1 cellular context compared by ENCODE assay signal in the genomic region with DNA sequence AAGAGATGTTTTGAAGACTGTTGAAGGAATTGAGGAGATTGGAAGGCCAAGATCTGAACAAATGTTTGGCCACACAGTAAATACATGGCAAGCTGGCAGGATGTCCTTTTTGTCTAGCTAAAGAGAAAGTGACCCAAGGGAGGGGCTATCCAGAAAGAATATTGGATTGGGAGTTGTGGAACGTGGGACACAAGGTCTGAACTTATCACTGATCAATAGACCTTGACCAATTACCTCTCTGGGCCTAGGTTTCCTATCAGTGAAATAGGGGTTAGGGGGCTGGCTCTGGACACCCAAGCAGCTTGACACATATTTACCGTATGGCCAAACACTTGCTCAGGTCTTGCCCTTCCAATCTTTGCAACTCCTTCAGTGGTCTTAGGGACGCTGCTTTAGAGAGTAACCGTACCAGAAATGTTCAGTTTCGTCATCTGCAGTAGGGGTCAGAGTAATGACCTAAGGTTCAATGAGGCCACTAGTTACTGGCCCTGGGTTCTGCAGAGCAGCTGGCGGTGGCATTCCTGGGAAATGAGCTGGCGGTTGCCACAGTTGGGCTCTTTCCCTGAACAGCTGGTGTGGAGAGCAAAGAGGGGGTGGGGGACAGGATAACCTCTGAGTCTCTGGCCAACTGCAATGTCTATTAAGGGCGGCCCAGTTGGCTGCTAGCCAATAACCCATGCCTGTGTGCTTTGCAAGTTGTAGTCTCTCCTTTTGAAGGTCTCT.
TF ChIP-seq lines count a peak whose summit lies in the region.

No MANE protein-coding gene starts in this region.

TF ChIP-seq in K562, 482 proteins besides CTCF, POLR2A, EP300 and RAD21 (continued from another document and continues in another):
- TF ChIP-seq JUND (IDR thresholded peaks at IDR 0.05; ENCODE audit: borderline replicate concordance, low read depth, low read length) (peak; percentile 13; the same call in 1 of the 2 replicates), JUND (tag; IDR thresholded peaks at IDR 0.05; ENCODE audit: borderline replicate concordance, low read depth, low read length) (no peak), ZNF699 (CRISPR knock-in tag; IDR thresholded peaks at IDR 0.05; ENCODE audit: insufficient replicate concordance) (no peak), SIX5 (IDR thresholded peaks at IDR 0.05; ENCODE audit: borderline replicate concordance in 1 of 2, insufficient read depth in 1 of 2, low read depth in 1 of 2, low read length in 2 of 2) (no peak), FIP1L1 (IDR thresholded peaks at IDR 0.05; ENCODE audit: low read depth, low read length, poor library complexity, severe bottlenecking) (no peak), ZNF41 (CRISPR knock-in tag; conservative IDR thresholded peaks at IDR 0.05) (no peak), ERF (CRISPR knock-in tag; IDR thresholded peaks at IDR 0.05) (no peak), HCFC1 (IDR thresholded peaks at IDR 0.05; ENCODE audit: low read depth, low read length) (no peak), MTA3 (IDR thresholded peaks at IDR 0.05; ENCODE audit: borderline replicate concordance) (no peak), MIER1 (IDR thresholded peaks at IDR 0.05; ENCODE audit: low read depth) (no peak), MBD2 (IDR thresholded peaks at IDR 0.05; ENCODE audit: borderline replicate concordance, low read depth) (no peak), ZNF830 (CRISPR knock-in tag; IDR thresholded peaks at IDR 0.05) (no peak), ARID2 (IDR thresholded peaks at IDR 0.05) (no peak), KDM1A (IDR thresholded peaks at IDR 0.05) (no peak), POU5F1 (IDR thresholded peaks at IDR 0.05; ENCODE audit: borderline replicate concordance, low read depth, low read length, partially characterized antibody) (no peak), XRCC3 (IDR thresholded peaks at IDR 0.05) (no peak), ARID1B (IDR thresholded peaks at IDR 0.05) (peak; percentile 5; the same call in 1 of the 2 replicates), LEF1 (IDR thresholded peaks at IDR 0.05) (no peak), HNRNPH1 (optimal IDR thresholded peaks at IDR 0.05; ENCODE audit: low read depth, low read length) (no peak), NCOA2 (IDR thresholded peaks at IDR 0.05; ENCODE audit: partially characterized antibody in 2 of 2) (no peak), CBFA2T2 (conservative IDR thresholded peaks at IDR 0.05) (peak; percentile 37), ZNF584 (CRISPR knock-in tag; IDR thresholded peaks at IDR 0.05; ENCODE audit: low read depth) (no peak), MTF1 (CRISPR knock-in tag; IDR thresholded peaks at IDR 0.05; ENCODE audit: borderline replicate concordance) (no peak), ZNF76 (CRISPR knock-in tag; IDR thresholded peaks at IDR 0.05; ENCODE audit: borderline replicate concordance) (no peak), CCNT2 (IDR thresholded peaks at IDR 0.05; ENCODE audit: borderline replicate concordance, extremely low read depth, insufficient read length, low read depth, low read length) (no peak), ZFP30 (CRISPR knock-in tag; IDR thresholded peaks at IDR 0.05; ENCODE audit: borderline replicate concordance) (no peak), CTBP1 (IDR thresholded peaks at IDR 0.05; ENCODE audit: borderline replicate concordance) (0 out of 2 replicates have a peak, but pooled peaks have one; percentile 11), ZC3H11A (IDR thresholded peaks at IDR 0.05; ENCODE audit: low read depth, low read length) (no peak), ZBTB17 (CRISPR knock-in tag; IDR thresholded peaks at IDR 0.05) (no peak), GABPA (tag; conservative IDR thresholded peaks at IDR 0.05; ENCODE audit: low read depth) (no peak), SRF (CRISPR knock-in tag; IDR thresholded peaks at IDR 0.05) (no peak), MCM5 (IDR thresholded peaks at IDR 0.05; ENCODE audit: low read depth) (no peak), ZNF282 (CRISPR knock-in tag; IDR thresholded peaks at IDR 0.05) (no peak), SETDB1 (IDR thresholded peaks at IDR 0.05; ENCODE audit: low read length) (no peak), ZNF175 (CRISPR knock-in tag; IDR thresholded peaks at IDR 0.05; ENCODE audit: low read depth) (no peak), ETV1 (tag; conservative IDR thresholded peaks at IDR 0.05; ENCODE audit: low read depth) (no peak), FUS (optimal IDR thresholded peaks at IDR 0.05; ENCODE audit: low read depth, low read length) (no peak), DPF2 (IDR thresholded peaks at IDR 0.05) (0 out of 2 replicates have a peak, but pooled peaks have one; percentile 14), MAFG (tag; conservative IDR thresholded peaks at IDR 0.05) (no peak), PURB (CRISPR knock-in tag; IDR thresholded peaks at IDR 0.05; ENCODE audit: low read depth) (no peak), TRIM28 (IDR thresholded peaks at IDR 0.05) (no peak), TGIF2 (CRISPR knock-in tag; IDR thresholded peaks at IDR 0.05) (no peak), NFXL1 (CRISPR knock-in tag; IDR thresholded peaks at IDR 0.05) (no peak), RBM15 (IDR thresholded peaks at IDR 0.05; ENCODE audit: insufficient read depth, low read length) (no peak), RBFOX2 (IDR thresholded peaks at IDR 0.05; ENCODE audit: low read depth, low read length) (no peak), HDAC6 (IDR thresholded peaks at IDR 0.05; ENCODE audit: low read depth, low read length) (no peak), NRF1 (conservative IDR thresholded peaks at IDR 0.05 in 1 of 2, IDR thresholded peaks at IDR 0.05 in 1 of 2) (no peak), U2AF1 (optimal IDR thresholded peaks at IDR 0.05; ENCODE audit: low read depth, low read length) (no peak), ZNF239 (CRISPR knock-in tag; IDR thresholded peaks at IDR 0.05) (no peak)
- TF ChIP-seq, protein P1, sequence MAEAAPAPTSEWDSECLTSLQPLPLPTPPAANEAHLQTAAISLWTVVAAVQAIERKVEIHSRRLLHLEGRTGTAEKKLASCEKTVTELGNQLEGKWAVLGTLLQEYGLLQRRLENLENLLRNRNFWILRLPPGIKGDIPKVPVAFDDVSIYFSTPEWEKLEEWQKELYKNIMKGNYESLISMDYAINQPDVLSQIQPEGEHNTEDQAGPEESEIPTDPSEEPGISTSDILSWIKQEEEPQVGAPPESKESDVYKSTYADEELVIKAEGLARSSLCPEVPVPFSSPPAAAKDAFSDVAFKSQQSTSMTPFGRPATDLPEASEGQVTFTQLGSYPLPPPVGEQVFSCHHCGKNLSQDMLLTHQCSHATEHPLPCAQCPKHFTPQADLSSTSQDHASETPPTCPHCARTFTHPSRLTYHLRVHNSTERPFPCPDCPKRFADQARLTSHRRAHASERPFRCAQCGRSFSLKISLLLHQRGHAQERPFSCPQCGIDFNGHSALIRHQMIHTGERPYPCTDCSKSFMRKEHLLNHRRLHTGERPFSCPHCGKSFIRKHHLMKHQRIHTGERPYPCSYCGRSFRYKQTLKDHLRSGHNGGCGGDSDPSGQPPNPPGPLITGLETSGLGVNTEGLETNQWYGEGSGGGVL (CRISPR knock-in tag; IDR thresholded peaks at IDR 0.05) = no peak
- TF ChIP-seq, protein P2, sequence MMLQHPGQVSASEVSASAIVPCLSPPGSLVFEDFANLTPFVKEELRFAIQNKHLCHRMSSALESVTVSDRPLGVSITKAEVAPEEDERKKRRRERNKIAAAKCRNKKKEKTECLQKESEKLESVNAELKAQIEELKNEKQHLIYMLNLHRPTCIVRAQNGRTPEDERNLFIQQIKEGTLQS (IDR thresholded peaks at IDR 0.05) = peak; percentile 63
- TF ChIP-seq, protein P2 (CRISPR knock-in tag; conservative IDR thresholded peaks at IDR 0.05) = no peak
- TF ChIP-seq, protein P3, sequence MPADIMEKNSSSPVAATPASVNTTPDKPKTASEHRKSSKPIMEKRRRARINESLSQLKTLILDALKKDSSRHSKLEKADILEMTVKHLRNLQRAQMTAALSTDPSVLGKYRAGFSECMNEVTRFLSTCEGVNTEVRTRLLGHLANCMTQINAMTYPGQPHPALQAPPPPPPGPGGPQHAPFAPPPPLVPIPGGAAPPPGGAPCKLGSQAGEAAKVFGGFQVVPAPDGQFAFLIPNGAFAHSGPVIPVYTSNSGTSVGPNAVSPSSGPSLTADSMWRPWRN (IDR thresholded peaks at IDR 0.05; ENCODE audit: low read depth) = no peak
- TF ChIP-seq, protein P4, sequence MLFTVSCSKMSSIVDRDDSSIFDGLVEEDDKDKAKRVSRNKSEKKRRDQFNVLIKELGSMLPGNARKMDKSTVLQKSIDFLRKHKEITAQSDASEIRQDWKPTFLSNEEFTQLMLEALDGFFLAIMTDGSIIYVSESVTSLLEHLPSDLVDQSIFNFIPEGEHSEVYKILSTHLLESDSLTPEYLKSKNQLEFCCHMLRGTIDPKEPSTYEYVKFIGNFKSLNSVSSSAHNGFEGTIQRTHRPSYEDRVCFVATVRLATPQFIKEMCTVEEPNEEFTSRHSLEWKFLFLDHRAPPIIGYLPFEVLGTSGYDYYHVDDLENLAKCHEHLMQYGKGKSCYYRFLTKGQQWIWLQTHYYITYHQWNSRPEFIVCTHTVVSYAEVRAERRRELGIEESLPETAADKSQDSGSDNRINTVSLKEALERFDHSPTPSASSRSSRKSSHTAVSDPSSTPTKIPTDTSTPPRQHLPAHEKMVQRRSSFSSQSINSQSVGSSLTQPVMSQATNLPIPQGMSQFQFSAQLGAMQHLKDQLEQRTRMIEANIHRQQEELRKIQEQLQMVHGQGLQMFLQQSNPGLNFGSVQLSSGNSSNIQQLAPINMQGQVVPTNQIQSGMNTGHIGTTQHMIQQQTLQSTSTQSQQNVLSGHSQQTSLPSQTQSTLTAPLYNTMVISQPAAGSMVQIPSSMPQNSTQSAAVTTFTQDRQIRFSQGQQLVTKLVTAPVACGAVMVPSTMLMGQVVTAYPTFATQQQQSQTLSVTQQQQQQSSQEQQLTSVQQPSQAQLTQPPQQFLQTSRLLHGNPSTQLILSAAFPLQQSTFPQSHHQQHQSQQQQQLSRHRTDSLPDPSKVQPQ (CRISPR knock-in tag; IDR thresholded peaks at IDR 0.05; ENCODE audit: borderline replicate concordance) = no peak
- TF ChIP-seq, protein P5, sequence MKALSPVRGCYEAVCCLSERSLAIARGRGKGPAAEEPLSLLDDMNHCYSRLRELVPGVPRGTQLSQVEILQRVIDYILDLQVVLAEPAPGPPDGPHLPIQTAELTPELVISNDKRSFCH (CRISPR knock-in tag; IDR thresholded peaks at IDR 0.05) = no peak
- TF ChIP-seq, protein P5 (tag; IDR thresholded peaks at IDR 0.05) = no peak
- TF ChIP-seq, protein P6, sequence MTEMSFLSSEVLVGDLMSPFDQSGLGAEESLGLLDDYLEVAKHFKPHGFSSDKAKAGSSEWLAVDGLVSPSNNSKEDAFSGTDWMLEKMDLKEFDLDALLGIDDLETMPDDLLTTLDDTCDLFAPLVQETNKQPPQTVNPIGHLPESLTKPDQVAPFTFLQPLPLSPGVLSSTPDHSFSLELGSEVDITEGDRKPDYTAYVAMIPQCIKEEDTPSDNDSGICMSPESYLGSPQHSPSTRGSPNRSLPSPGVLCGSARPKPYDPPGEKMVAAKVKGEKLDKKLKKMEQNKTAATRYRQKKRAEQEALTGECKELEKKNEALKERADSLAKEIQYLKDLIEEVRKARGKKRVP (CRISPR knock-in tag; IDR thresholded peaks at IDR 0.05) = no peak
- TF ChIP-seq, protein P7, sequence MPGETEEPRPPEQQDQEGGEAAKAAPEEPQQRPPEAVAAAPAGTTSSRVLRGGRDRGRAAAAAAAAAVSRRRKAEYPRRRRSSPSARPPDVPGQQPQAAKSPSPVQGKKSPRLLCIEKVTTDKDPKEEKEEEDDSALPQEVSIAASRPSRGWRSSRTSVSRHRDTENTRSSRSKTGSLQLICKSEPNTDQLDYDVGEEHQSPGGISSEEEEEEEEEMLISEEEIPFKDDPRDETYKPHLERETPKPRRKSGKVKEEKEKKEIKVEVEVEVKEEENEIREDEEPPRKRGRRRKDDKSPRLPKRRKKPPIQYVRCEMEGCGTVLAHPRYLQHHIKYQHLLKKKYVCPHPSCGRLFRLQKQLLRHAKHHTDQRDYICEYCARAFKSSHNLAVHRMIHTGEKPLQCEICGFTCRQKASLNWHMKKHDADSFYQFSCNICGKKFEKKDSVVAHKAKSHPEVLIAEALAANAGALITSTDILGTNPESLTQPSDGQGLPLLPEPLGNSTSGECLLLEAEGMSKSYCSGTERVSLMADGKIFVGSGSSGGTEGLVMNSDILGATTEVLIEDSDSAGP (CRISPR knock-in tag; IDR thresholded peaks at IDR 0.05) = no peak
- TF ChIP-seq, protein P8, sequence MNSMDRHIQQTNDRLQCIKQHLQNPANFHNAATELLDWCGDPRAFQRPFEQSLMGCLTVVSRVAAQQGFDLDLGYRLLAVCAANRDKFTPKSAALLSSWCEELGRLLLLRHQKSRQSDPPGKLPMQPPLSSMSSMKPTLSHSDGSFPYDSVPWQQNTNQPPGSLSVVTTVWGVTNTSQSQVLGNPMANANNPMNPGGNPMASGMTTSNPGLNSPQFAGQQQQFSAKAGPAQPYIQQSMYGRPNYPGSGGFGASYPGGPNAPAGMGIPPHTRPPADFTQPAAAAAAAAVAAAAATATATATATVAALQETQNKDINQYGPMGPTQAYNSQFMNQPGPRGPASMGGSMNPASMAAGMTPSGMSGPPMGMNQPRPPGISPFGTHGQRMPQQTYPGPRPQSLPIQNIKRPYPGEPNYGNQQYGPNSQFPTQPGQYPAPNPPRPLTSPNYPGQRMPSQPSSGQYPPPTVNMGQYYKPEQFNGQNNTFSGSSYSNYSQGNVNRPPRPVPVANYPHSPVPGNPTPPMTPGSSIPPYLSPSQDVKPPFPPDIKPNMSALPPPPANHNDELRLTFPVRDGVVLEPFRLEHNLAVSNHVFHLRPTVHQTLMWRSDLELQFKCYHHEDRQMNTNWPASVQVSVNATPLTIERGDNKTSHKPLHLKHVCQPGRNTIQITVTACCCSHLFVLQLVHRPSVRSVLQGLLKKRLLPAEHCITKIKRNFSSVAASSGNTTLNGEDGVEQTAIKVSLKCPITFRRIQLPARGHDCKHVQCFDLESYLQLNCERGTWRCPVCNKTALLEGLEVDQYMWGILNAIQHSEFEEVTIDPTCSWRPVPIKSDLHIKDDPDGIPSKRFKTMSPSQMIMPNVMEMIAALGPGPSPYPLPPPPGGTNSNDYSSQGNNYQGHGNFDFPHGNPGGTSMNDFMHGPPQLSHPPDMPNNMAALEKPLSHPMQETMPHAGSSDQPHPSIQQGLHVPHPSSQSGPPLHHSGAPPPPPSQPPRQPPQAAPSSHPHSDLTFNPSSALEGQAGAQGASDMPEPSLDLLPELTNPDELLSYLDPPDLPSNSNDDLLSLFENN (IDR thresholded peaks at IDR 0.05; ENCODE audit: low read depth in 2 of 2, low read length in 2 of 2) = 0 out of 4 replicates have a peak, but pooled peaks of 1 of the 2 experiments have one; percentile 12
- TF ChIP-seq, protein P9, sequence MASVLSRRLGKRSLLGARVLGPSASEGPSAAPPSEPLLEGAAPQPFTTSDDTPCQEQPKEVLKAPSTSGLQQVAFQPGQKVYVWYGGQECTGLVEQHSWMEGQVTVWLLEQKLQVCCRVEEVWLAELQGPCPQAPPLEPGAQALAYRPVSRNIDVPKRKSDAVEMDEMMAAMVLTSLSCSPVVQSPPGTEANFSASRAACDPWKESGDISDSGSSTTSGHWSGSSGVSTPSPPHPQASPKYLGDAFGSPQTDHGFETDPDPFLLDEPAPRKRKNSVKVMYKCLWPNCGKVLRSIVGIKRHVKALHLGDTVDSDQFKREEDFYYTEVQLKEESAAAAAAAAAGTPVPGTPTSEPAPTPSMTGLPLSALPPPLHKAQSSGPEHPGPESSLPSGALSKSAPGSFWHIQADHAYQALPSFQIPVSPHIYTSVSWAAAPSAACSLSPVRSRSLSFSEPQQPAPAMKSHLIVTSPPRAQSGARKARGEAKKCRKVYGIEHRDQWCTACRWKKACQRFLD (CRISPR knock-in tag; IDR thresholded peaks at IDR 0.05) = no peak; the same call in 1 of the 2 replicates
